Comparison of ENCODE assay signal across 23 cellular contexts in genomic region chr9:132249123-132249522, GRCh38.
A peak's percentile ranks its signal among the peaks of the same experiment; 100 is the strongest.
DNase-seq lines count a peak whose midpoint lies in the region; ATAC-seq, FAIRE-seq and TF ChIP-seq lines count a peak whose summit lies in the region.
"Had no signal": no experiment of that assay in that cellular context is flagged by ENCODE, and none has a peak within 500 bp of the region (broad histone marks: within the 10 kb centered on the region; RNA-seq: fewer than 3 reads in every experiment).

No MANE protein-coding gene starts in this region.

- no peak overlapping the region for H3K4me3 Mint-ChIP-seq in stimulated activated naive CD8-positive, alpha-beta T cell treated with anti-CD3 and anti-CD28 coated beads, Interleukin-15, amount 100 ng/mL, for 72 hours
- H3K4me3 Mint-ChIP-seq: activated naive CD8-positive, alpha-beta T cell treated with anti-CD3 and anti-CD28 coated beads for 36 hours; activated T-helper 1 cell treated with anti-CD3 and anti-CD28 coated beads, Interleukin-12 subunit alpha, Interleukin-12 subunit beta, Interleukin-2, Interleukin-4 antibody, amounts not matched to agents 30 ng/mL and 10 ng/mL and 1 ng/mL, durations not matched to agents 14 hours and 24 hours and 36 hours; GM23338; memory B cell; naive thymus-derived CD8-positive, alpha-beta T cell; stimulated activated naive CD8-positive, alpha-beta T cell treated with anti-CD3 and anti-CD28 coated beads, Interleukin-15, Interleukin-2, amounts not matched to agents 100 ng/mL and 50 ng/mL, for 24 hours had no signal

- DNase-seq in DMS53 treated with DMSO at 0.1 percent for 48 hours (lab: John Stamatoyannopoulos, UW; ENCODE audit: unreplicated experiment) (peak; percentile 42), NCI-H2196 treated with DMSO at 0.1 percent for 48 hours (lab: John Stamatoyannopoulos, UW; ENCODE audit: unreplicated experiment) (peak; percentile 77), kidney (peak; percentile 83), NCI-H82 (lab: John Stamatoyannopoulos, UW) (no peak)
- no peak for DNase-seq in stimulated activated naive CD8-positive, alpha-beta T cell treated with anti-CD3 and anti-CD28 coated beads, Interleukin-15, amount 100 ng/mL, for 72 hours
- DNase-seq in activated CD4-positive, alpha-beta T cell treated with anti-CD3 and anti-CD28 coated beads for 48 hours = no peak
- DNase-seq: activated CD8-positive, alpha-beta memory T cell treated with anti-CD3 and anti-CD28 coated beads for 24 hours; activated naive CD8-positive, alpha-beta T cell treated with anti-CD3 and anti-CD28 coated beads for 36 hours; naive thymus-derived CD8-positive, alpha-beta T cell; NCI-H1417 treated with DMSO at 0.1 percent for 48 hours; NCI-H446 had no signal

- H3K4me3 ChIP-seq in kidney (ENCODE audit: low read length in 2 of 2) = no peak overlapping the region
- H3K4me3 ChIP-seq: coronary artery, GM23338, heart left ventricle, SJSA1, upper lobe of left lung had no signal

- no peaks in the 10 kb centered on the region for H3K9me3 Mint-ChIP-seq in stimulated activated naive CD8-positive, alpha-beta T cell treated with anti-CD3 and anti-CD28 coated beads, Interleukin-15, amount 100 ng/mL, for 72 hours
- H3K9me3 Mint-ChIP-seq: activated naive CD8-positive, alpha-beta T cell treated with anti-CD3 and anti-CD28 coated beads for 36 hours; activated T-helper 1 cell treated with anti-CD3 and anti-CD28 coated beads, Interleukin-12 subunit alpha, Interleukin-12 subunit beta, Interleukin-2, Interleukin-4 antibody, amounts not matched to agents 30 ng/mL and 10 ng/mL and 1 ng/mL, durations not matched to agents 14 hours and 24 hours and 36 hours; memory B cell; naive thymus-derived CD8-positive, alpha-beta T cell; stimulated activated naive CD8-positive, alpha-beta T cell treated with anti-CD3 and anti-CD28 coated beads, Interleukin-15, Interleukin-2, amounts not matched to agents 100 ng/mL and 50 ng/mL, for 24 hours had no signal

- no peak for ATAC-seq in stimulated activated naive CD8-positive, alpha-beta T cell treated with anti-CD3 and anti-CD28 coated beads, Interleukin-15, amount 100 ng/mL, for 72 hours
- ATAC-seq in HG02759 (IDR thresholded peaks at IDR 0.05; ENCODE audit: unreplicated experiment) = no peak
- ATAC-seq: GM23338; naive thymus-derived CD8-positive, alpha-beta T cell had no signal

- peaks cover 0 to 2% of the 10 kb centered on the region in 2 donors for H3K9me3 ChIP-seq in kidney (ENCODE audit: control insufficient read depth in 1 of 2, low read length in 2 of 2)
- H3K9me3 ChIP-seq: SJSA1 had no signal

- H3K36me3 ChIP-seq in kidney (ENCODE audit: control insufficient read depth in 1 of 2, insufficient read depth in 2 of 2, low read length in 2 of 2) = no peaks in the 10 kb centered on the region
- H3K36me3 ChIP-seq: heart left ventricle, SJSA1, upper lobe of left lung had no signal

- H3K27ac Mint-ChIP-seq in stimulated activated naive CD8-positive, alpha-beta T cell treated with anti-CD3 and anti-CD28 coated beads, Interleukin-15, amount 100 ng/mL, for 72 hours = no peak overlapping the region
- H3K27ac Mint-ChIP-seq: activated naive CD8-positive, alpha-beta T cell treated with anti-CD3 and anti-CD28 coated beads for 36 hours; activated T-helper 1 cell treated with anti-CD3 and anti-CD28 coated beads, Interleukin-12 subunit alpha, Interleukin-12 subunit beta, Interleukin-2, Interleukin-4 antibody, amounts not matched to agents 30 ng/mL and 10 ng/mL and 1 ng/mL, durations not matched to agents 14 hours and 24 hours and 36 hours; GM23338; memory B cell; naive thymus-derived CD8-positive, alpha-beta T cell; stimulated activated naive CD8-positive, alpha-beta T cell treated with anti-CD3 and anti-CD28 coated beads, Interleukin-15, Interleukin-2, amounts not matched to agents 100 ng/mL and 50 ng/mL, for 24 hours had no signal

- H3K4me1 ChIP-seq in kidney (ENCODE audit: control insufficient read depth in 1 of 2, insufficient read depth in 1 of 2, low read depth in 1 of 2, low read length in 2 of 2) = peaks cover 0 to 7% of the 10 kb centered on the region in 2 donors
- H3K4me1 ChIP-seq: SJSA1, upper lobe of left lung had no signal

- H3K27ac ChIP-seq in C4-2B (peak overlapping the region; percentile 8; the same call in 1 of the 2 replicates), kidney (ENCODE audit: low read depth in 2 of 2, low read length in 2 of 2) (no peak overlapping the region)
- H3K27ac ChIP-seq: coronary artery, heart left ventricle, SJSA1, upper lobe of left lung had no signal

- no peak for TF ChIP-seq CTCF in C4-2B (conservative IDR thresholded peaks at IDR 0.05)
- TF ChIP-seq CTCF in kidney (IDR thresholded peaks at IDR 0.05; ENCODE audit: borderline replicate concordance, extremely low read depth, insufficient read depth) = no peak

- H3K4me1 Mint-ChIP-seq in stimulated activated naive CD8-positive, alpha-beta T cell treated with anti-CD3 and anti-CD28 coated beads, Interleukin-15, amount 100 ng/mL, for 72 hours = no peaks in the 10 kb centered on the region
- H3K4me1 Mint-ChIP-seq: memory B cell had no signal

- no peak for FAIRE-seq in kidney (lab: Jason Lieb, UNC)
- FAIRE-seq: endometrium, HTR-8/SVneo had no signal

- no peak overlapping the region for H3K9ac ChIP-seq in kidney (ENCODE audit: low read length in 2 of 2)

- intact Hi-C loops in kidney (cut with DNase I) = no loop called here

- H3K27me3 Mint-ChIP-seq in stimulated activated naive CD8-positive, alpha-beta T cell treated with anti-CD3 and anti-CD28 coated beads, Interleukin-15, amount 100 ng/mL, for 72 hours = peaks cover 35% of the 10 kb centered on the region
- H3K27me3 Mint-ChIP-seq: activated naive CD8-positive, alpha-beta T cell treated with anti-CD3 and anti-CD28 coated beads for 36 hours had no signal

Comparison
In these comparisons a context has a peak if more than half of its experiments do, and no peak if none do; other contexts are left out.
1. DNase-seq: peak in DMS53 treated with DMSO at 0.1 percent for 48 hours (single experiment), NCI-H2196 treated with DMSO at 0.1 percent for 48 hours (single experiment) and kidney (single experiment); none in stimulated activated naive CD8-positive, alpha-beta T cell treated with anti-CD3 and anti-CD28 coated beads, Interleukin-15, amount 100 ng/mL, for 72 hours (0 of 2), NCI-H82 (single experiment) and activated CD4-positive, alpha-beta T cell treated with anti-CD3 and anti-CD28 coated beads for 48 hours (single experiment).